Comparison of ENCODE assay signal across 9 cellular contexts in genomic region chr5:111461261-111461671, GRCh38. TPM values are rescaled to one million over a fixed set of nuclear protein-coding genes. Genes with fewer than 3 reads are reported as not detected.
DNase-seq lines count a peak whose midpoint lies in the region; ATAC-seq and TF ChIP-seq lines count a peak whose summit lies in the region.
"Had no signal": no experiment of that assay in that cellular context is flagged by ENCODE, and none has a peak within 500 bp of the region (broad histone marks: within the 10 kb centered on the region; RNA-seq: fewer than 3 reads in every experiment).

No MANE protein-coding gene starts in this region.

- no peaks in the 10 kb centered on the region for H3K9me3 ChIP-seq in IMR-90 (ENCODE audit: control insufficient read depth, insufficient read depth, low read length)
- H3K9me3 ChIP-seq: body of pancreas had no signal

- H3K9ac ChIP-seq in IMR-90 (ENCODE audit: low read depth, low read length) (no peak overlapping the region), mesendoderm (ENCODE audit: low read length) (no peak overlapping the region)

- in situ Hi-C loops in IMR-90 (cut with MboI; ENCODE audit: low sequenced_read_pairs) (loop anchor here (10.0 to 25.0 kb wide), 2 partner anchors 296 to 699 kb away; no protein-coding TSS in a partner anchor), astrocyte of the cerebellum (cut with HindIII; ENCODE audit: low sequenced_read_pairs) (no loop called here), ACHN (cut with HindIII; ENCODE audit: low pct_ligation_motif_present, low pct_unique_long_range_greater_than_20kb, low sequenced_read_pairs) (no loop called here)

- H3K27me3 ChIP-seq in IMR-90 (ENCODE audit: control insufficient read depth, insufficient read depth, low read length) (no peaks in the 10 kb centered on the region), mesendoderm (ENCODE audit: insufficient read depth, low read length, poor library complexity) (no peaks in the 10 kb centered on the region)
- H3K27me3 ChIP-seq: body of pancreas had no signal

- no TSS peak for BruUV-seq in IMR-90 (replicated peaks; lab: Mats Ljungman, UMichigan)

- POLR2A ChIA-PET in IMR-90 (lab: Charles Lee; ENCODE audit: unreplicated experiment): interaction anchor here (0.6 kb wide), 1 partner anchor 299 kb away, joined by 4 read pairs; no protein-coding TSS in a partner anchor

- no peak overlapping the region for H2BK120ac ChIP-seq in IMR-90 (ENCODE audit: low read depth, low read length)
- H2BK120ac ChIP-seq in mesendoderm (ENCODE audit: low read depth, low read length): peak overlapping the region; percentile 21

- TF ChIP-seq CTCF in IMR-90 (conservative IDR thresholded peaks at IDR 0.05; ENCODE audit: low read depth, low read length) (peak; percentile 62), astrocyte of the cerebellum (IDR thresholded peaks at IDR 0.05; ENCODE audit: low read depth, low read length, missing control alignments) (peak; percentile 35)

- intact Hi-C loops in IMR-90 (cut with micrococcal nuclease): loop anchor here (5.0 kb wide), 1 partner anchor 304 kb away; no protein-coding TSS in a partner anchor

- no peaks in the 10 kb centered on the region for H3K79me2 ChIP-seq in mesendoderm (ENCODE audit: control insufficient read depth, insufficient read depth, low read length)

- no peak overlapping the region for H2AK9ac ChIP-seq in IMR-90 (replicated peaks; ENCODE audit: low read depth, low read length, poor library complexity)

- H2BK15ac ChIP-seq in IMR-90 (ENCODE audit: low read depth, low read length): no peak overlapping the region
- no peak overlapping the region for H2BK15ac ChIP-seq in mesendoderm (replicated peaks; ENCODE audit: low read depth)

- no CpG with 5 or more reads among the region's 2 CpGs for WGBS in IMR-90 (ENCODE audit: extremely low coverage in 2 of 2, insufficient read length in 1 of 2), 2 experiments
- no CpG with 5 or more reads among the region's 2 CpGs for WGBS in mesendoderm (ENCODE audit: extremely low coverage, insufficient coverage, low lambda C conversion rate)

- no peaks in the 10 kb centered on the region for H3K36me3 ChIP-seq in IMR-90 (ENCODE audit: control insufficient read depth, insufficient read depth, low read length)
- H3K36me3 ChIP-seq in mesendoderm (ENCODE audit: control insufficient read depth, insufficient read depth, low read length): no peaks in the 10 kb centered on the region

- H3K27ac ChIP-seq in IMR-90 (ENCODE audit: insufficient read depth, low read length) (no peak overlapping the region), mesendoderm (ENCODE audit: low read depth, low read length) (no peak overlapping the region)
- H3K27ac ChIP-seq: body of pancreas had no signal

- H3K56ac ChIP-seq in IMR-90 (ENCODE audit: extremely low read depth, insufficient read depth, low read length) (no peak overlapping the region), mesendoderm (ENCODE audit: low read length) (no peak overlapping the region)

- H2AFZ ChIP-seq in IMR-90 (replicated peaks; ENCODE audit: low read length, poor library complexity): no peak overlapping the region

- H4K91ac ChIP-seq in IMR-90 (ENCODE audit: insufficient read depth, low read depth, low read length): no peak overlapping the region

- dilution Hi-C loops in IMR-90 (cut with HindIII; ENCODE audit: low sequenced_read_pairs, unreplicated experiment): no loop called here

- TF ChIP-seq POLR2A in IMR-90 (IDR thresholded peaks at IDR 0.05; ENCODE audit: low read depth, low read length) (no peak), GM18505 (IDR thresholded peaks at IDR 0.05; ENCODE audit: borderline replicate concordance, extremely low read depth, insufficient read depth, insufficient read length) (no peak)

- no peak overlapping the region for H2BK20ac ChIP-seq in IMR-90 (ENCODE audit: low read depth, low read length)

- H3K4me2 ChIP-seq in IMR-90 (ENCODE audit: low read depth, low read length) (no peak overlapping the region), mesendoderm (ENCODE audit: low read length) (no peak overlapping the region)

- H4K8ac ChIP-seq in IMR-90 (ENCODE audit: low read depth in 2 of 2, low read length in 2 of 2): no peak overlapping the region
- no peak overlapping the region for H4K8ac ChIP-seq in mesendoderm (ENCODE audit: low read depth, low read length)

- H4K5ac ChIP-seq in IMR-90 (ENCODE audit: low read depth, low read length): no peak overlapping the region
- H4K5ac ChIP-seq in mesendoderm (ENCODE audit: low read length): no peak overlapping the region

- ATAC-seq in IMR-90 (ENCODE audit: low read depth): peak; percentile 89
- ATAC-seq in GM19324 (IDR thresholded peaks at IDR 0.05; ENCODE audit: low FRiP score, unreplicated experiment): no peak
- ATAC-seq in GM18505 (IDR thresholded peaks at IDR 0.05; ENCODE audit: unreplicated experiment): no peak
- no peak for ATAC-seq in GM21360 (IDR thresholded peaks at IDR 0.05; ENCODE audit: unreplicated experiment)
- ATAC-seq: body of pancreas had no signal

- H3K79me1 ChIP-seq in IMR-90 (ENCODE audit: low read depth in 1 of 2, low read length in 2 of 2) (no peaks in the 10 kb centered on the region), mesendoderm (ENCODE audit: low read length) (no peaks in the 10 kb centered on the region)

- H3K23ac ChIP-seq in IMR-90 (ENCODE audit: low read depth, low read length): no peak overlapping the region
- no peak overlapping the region for H3K23ac ChIP-seq in mesendoderm (ENCODE audit: low read length)

- CTCF ChIA-PET in IMR-90 (lab: Yijun Ruan, JAX): interaction anchor here (0.6 to 2.1 kb wide), 13 partner anchors 8 to 518 kb away, joined by 3 to 14 read pairs (median 4); no protein-coding TSS in a partner anchor

- H4K20me1 ChIP-seq in IMR-90 (ENCODE audit: insufficient read depth, low read length): no peaks in the 10 kb centered on the region

- no peaks in the 10 kb centered on the region for H3K9me1 ChIP-seq in IMR-90 (ENCODE audit: insufficient read depth, low read length)

- no peak overlapping the region for H3K4ac ChIP-seq in IMR-90 (ENCODE audit: low read depth, low read length)
- no peak overlapping the region for H3K4ac ChIP-seq in mesendoderm (ENCODE audit: low read depth, low read length)

- no peak overlapping the region for H3K18ac ChIP-seq in IMR-90 (ENCODE audit: low read depth, low read length)
- no peak overlapping the region for H3K18ac ChIP-seq in mesendoderm (ENCODE audit: low read length)

- peak; percentile 75 for TF ChIP-seq RAD21 in IMR-90 (IDR thresholded peaks at IDR 0.05; ENCODE audit: low read length)

- H2BK5ac ChIP-seq in IMR-90 (ENCODE audit: low read depth, low read length, poor library complexity, severe bottlenecking): no peak overlapping the region
- no peak overlapping the region for H2BK5ac ChIP-seq in mesendoderm (ENCODE audit: low read length)

- H3K14ac ChIP-seq in IMR-90 (replicated peaks; ENCODE audit: low read depth, low read length): no peak overlapping the region

- H3K4me1 ChIP-seq in IMR-90 (ENCODE audit: control insufficient read depth, insufficient read depth, low read length) (no peaks in the 10 kb centered on the region), mesendoderm (ENCODE audit: control insufficient read depth, low read depth, low read length) (no peaks in the 10 kb centered on the region)
- H3K4me1 ChIP-seq: body of pancreas had no signal

- DNase-seq in GM03348 (ENCODE audit: low spot score): peak; percentile 66
- DNase-seq in IMR-90: peak; percentile 25
- DNase-seq in astrocyte of the cerebellum (ENCODE audit: low read depth): no peak
- peak; percentile 72 for DNase-seq in mesendoderm
- no peak for DNase-seq in ACHN

- H3K4me3 ChIP-seq in IMR-90 (ENCODE audit: insufficient read depth, low read depth, low read length) (no peak overlapping the region), astrocyte of the cerebellum (ENCODE audit: low read depth, low read length) (no peak overlapping the region), mesendoderm (ENCODE audit: low read length) (no peak overlapping the region)
- H3K4me3 ChIP-seq: body of pancreas had no signal

- H2AK5ac ChIP-seq in IMR-90 (ENCODE audit: low read depth, low read length) (no peak overlapping the region), mesendoderm (ENCODE audit: low read length) (no peak overlapping the region)

TF ChIP-seq in IMR-90, 13 proteins besides CTCF, POLR2A, EP300 and RAD21:
- TF ChIP-seq SMC3 (IDR thresholded peaks at IDR 0.05; ENCODE audit: low read depth, low read length) (peak; percentile 47), CEBPB (IDR thresholded peaks at IDR 0.05; ENCODE audit: low read depth, low read length) (no peak)
TF ChIP-seq in IMR-90: peak in this region for 1.

RNA-seq across cellular contexts. Expression of gene STARD4, which starts 51.1 kb away (rescaled TPM):
- total RNA-seq in IMR-90 (2012; rRNA removed): 30.3 and 63.0 TPM in 2 replicates
- polyA plus RNA-seq in IMR-90 (2012; rRNA removed): 15.9 and 21.5 TPM in 2 replicates
- 4.1 and 10.6 TPM in 2 replicates for polyA plus RNA-seq in IMR-90 (2012; cell fraction: cytosol; rRNA removed)
- polyA plus RNA-seq in IMR-90 (2012; cell fraction: nucleus; rRNA removed; ENCODE audit: low replicate concordance): 4.4 and 26.9 TPM in 2 replicates
- polyA plus RNA-seq in mesendoderm (2013, experiment 1 of 2): 42.6 TPM
- polyA plus RNA-seq in mesendoderm (2013, experiment 2 of 2): 43.4 TPM

Comparison
In these comparisons a context has a peak if more than half of its experiments do, and no peak if none do; other contexts are left out.
1. DNase-seq: peak in GM03348 (single experiment), IMR-90 (single experiment) and mesendoderm (single experiment); none in astrocyte of the cerebellum (single experiment) and ACHN (single experiment).